9 cellular contexts compared by ENCODE assay signal in the genomic region with DNA sequence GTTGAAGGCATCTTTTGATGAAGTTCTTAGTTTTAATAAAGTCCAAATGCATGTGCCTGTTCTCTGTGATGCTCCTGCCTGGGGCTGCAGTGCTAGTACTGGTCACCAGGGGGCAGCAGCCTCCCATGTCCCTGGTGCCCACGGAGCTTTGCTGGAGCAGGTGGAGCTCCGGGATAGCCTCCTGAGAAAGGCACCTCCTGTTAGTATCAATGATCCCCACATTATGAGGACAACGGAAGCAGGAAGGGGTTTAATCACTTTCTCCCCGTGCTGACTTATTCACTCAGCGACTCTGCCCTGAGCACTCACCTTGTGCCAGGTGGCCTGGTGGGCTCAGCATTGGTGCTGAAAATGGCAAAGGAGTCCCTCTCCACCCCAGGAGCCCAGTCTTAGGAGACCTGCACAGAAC.
A peak's percentile ranks its signal among the peaks of the same experiment; 100 is the strongest.
DNase-seq lines count a peak whose midpoint lies in the region; ATAC-seq and TF ChIP-seq lines count a peak whose summit lies in the region.
"Had no signal": no experiment of that assay in that cellular context is flagged by ENCODE, and none has a peak within 500 bp of the region (broad histone marks: within the 10 kb centered on the region; RNA-seq: fewer than 3 reads in every experiment).

No MANE protein-coding gene starts in this region.

- no peak for ATAC-seq in HG02610 (IDR thresholded peaks at IDR 0.05; ENCODE audit: unreplicated experiment)

- in situ Hi-C loops in astrocyte of the spinal cord (cut with HindIII; ENCODE audit: low sequenced_read_pairs), result no loop called here

- no peak overlapping the region for H3K4me3 ChIP-seq in astrocyte of the spinal cord (ENCODE audit: low read depth, low read length)
- H3K4me3 ChIP-seq: BLaER1 treated with 17β-estradiol and CSF1 and Interleukin-3, amounts not matched to agents 10 nM and 100 nM had no signal

- TF ChIP-seq CTCF in astrocyte of the spinal cord (IDR thresholded peaks at IDR 0.05; ENCODE audit: low read depth, low read length), result peak; percentile 99

- peak; percentile 28 for DNase-seq in DMS79 treated with DMSO at 0.1 percent for 48 hours (lab: John Stamatoyannopoulos, UW)
- DNase-seq in DMS79 (lab: John Stamatoyannopoulos, UW), result no peak
- peak; percentile 40 for DNase-seq in M059J (ENCODE audit: low read depth)
- peak; percentile 33 for DNase-seq in T1000 (lab: John Stamatoyannopoulos, UW)
- DNase-seq in astrocyte of the spinal cord (ENCODE audit: low read depth, low spot score), result peak; percentile 58
- peak; percentile 49 for DNase-seq in iPS DF 4.7 (ENCODE audit: extremely low read depth, low spot score)
- peak; percentile 25 to 72 for DNase-seq in stimulated activated CD4-positive, alpha-beta T cell treated with anti-CD3 and anti-CD28 coated beads, Interleukin-15, amount 100 ng/mL, for 1 hour (ENCODE audit: low read depth in 1 of 2, low spot score in 1 of 2)
